23 cellular contexts compared by ENCODE assay signal in the genomic region with DNA sequence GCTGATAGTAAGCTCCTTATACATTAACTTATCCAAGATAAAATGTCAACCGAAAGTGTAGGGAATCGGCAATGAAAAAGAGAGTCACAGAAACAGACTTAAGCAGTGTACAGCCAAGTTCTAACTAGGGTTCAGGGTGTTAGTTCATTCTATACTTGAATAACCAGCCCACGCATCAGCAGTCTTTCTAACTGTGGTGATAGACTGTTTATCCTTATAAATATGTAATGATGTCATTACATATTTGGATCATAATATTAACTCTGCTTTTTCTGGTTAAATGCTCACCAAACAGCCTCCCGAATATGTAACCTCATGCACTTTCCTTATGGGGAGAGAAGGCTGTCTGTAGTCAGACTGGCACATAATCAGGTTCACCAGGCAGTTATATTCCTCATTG.
"Had no signal": no experiment of that assay in that cellular context is flagged by ENCODE, and none has a peak within 500 bp of the region (broad histone marks: within the 10 kb centered on the region; RNA-seq: fewer than 3 reads in every experiment).

No MANE protein-coding gene starts in this region.

- H3K79me2 ChIP-seq: hepatocyte had no signal

- H3K4me3 ChIP-seq: esophagus squamous epithelium, hepatocyte, lung, ovary, psoas muscle, skin epidermis, spleen, transverse colon, upper lobe of right lung, uterus had no signal

- H3K4me2 ChIP-seq: hepatocyte had no signal

- H3K36me3 ChIP-seq: esophagus squamous epithelium, ovary, spleen, transverse colon, upper lobe of right lung, uterus had no signal

- H3K9me3 Mint-ChIP-seq: natural killer cell had no signal

- H3K4me3 Mint-ChIP-seq: dendritic cell treated with granulocyte-macrophage colony-stimulating factor and Interleukin-4, amounts not matched to agents 40 ng/mL and 50 ng/mL, for 4 days; memory B cell; natural killer cell; stimulated activated memory B cell treated with anti-CD40 and anti-IgM and Interleukin-4, amounts not matched to agents 10 μg/mL and 1 μg/mL and 100 μg/mL, for 72 hours; stimulated activated naive CD8-positive, alpha-beta T cell treated with anti-CD3 and anti-CD28 coated beads, Interleukin-15, Interleukin-2, amounts not matched to agents 100 ng/mL and 50 ng/mL, for 24 hours had no signal

- ATAC-seq: left lobe of liver; natural killer cell; psoas muscle; right cardiac atrium; stimulated activated memory B cell treated with anti-CD40 and anti-IgM and Interleukin-4, amounts not matched to agents 10 μg/mL and 1 μg/mL and 100 μg/mL, for 72 hours; upper lobe of right lung had no signal

- DNase-seq: effector memory CD4-positive, alpha-beta T cell; esophagus squamous epithelium; head of caudate nucleus; kidney; natural killer cell; occipital lobe; ovary; posterior cingulate gyrus; psoas muscle; right cardiac atrium; spleen; stimulated activated CD4-positive, alpha-beta T cell treated with anti-CD3 and anti-CD28 coated beads, Interleukin-4, amount 100 ng/mL, for 4 hours; transverse colon; upper lobe of right lung; uterus had no signal

- H3K36me3 Mint-ChIP-seq: natural killer cell; stimulated activated memory B cell treated with anti-CD40 and anti-IgM and Interleukin-4, amounts not matched to agents 10 μg/mL and 1 μg/mL and 100 μg/mL, for 72 hours had no signal

- H3K9me3 ChIP-seq: ovary, psoas muscle, upper lobe of right lung, uterus had no signal

- H3K27ac Mint-ChIP-seq: dendritic cell treated with granulocyte-macrophage colony-stimulating factor and Interleukin-4, amounts not matched to agents 40 ng/mL and 50 ng/mL, for 4 days; memory B cell; natural killer cell; stimulated activated memory B cell treated with anti-CD40 and anti-IgM and Interleukin-4, amounts not matched to agents 10 μg/mL and 1 μg/mL and 100 μg/mL, for 72 hours; stimulated activated naive CD8-positive, alpha-beta T cell treated with anti-CD3 and anti-CD28 coated beads, Interleukin-15, Interleukin-2, amounts not matched to agents 100 ng/mL and 50 ng/mL, for 24 hours had no signal

- H2AFZ ChIP-seq: hepatocyte had no signal

- H3K4me1 Mint-ChIP-seq: memory B cell; natural killer cell; stimulated activated memory B cell treated with anti-CD40 and anti-IgM and Interleukin-4, amounts not matched to agents 10 μg/mL and 1 μg/mL and 100 μg/mL, for 72 hours had no signal

- H3K27me3 ChIP-seq: esophagus squamous epithelium, hepatocyte, ovary, spleen, transverse colon, upper lobe of right lung, uterus had no signal

- H3K27ac ChIP-seq: esophagus squamous epithelium, hepatocyte, ovary, psoas muscle, skin epidermis, spleen, transverse colon, upper lobe of right lung, uterus had no signal

- H3K4me1 ChIP-seq: esophagus squamous epithelium, psoas muscle, spleen, transverse colon, upper lobe of right lung, uterus had no signal
